ENCODE assay signal across 8 cellular contexts in the genomic region with DNA sequence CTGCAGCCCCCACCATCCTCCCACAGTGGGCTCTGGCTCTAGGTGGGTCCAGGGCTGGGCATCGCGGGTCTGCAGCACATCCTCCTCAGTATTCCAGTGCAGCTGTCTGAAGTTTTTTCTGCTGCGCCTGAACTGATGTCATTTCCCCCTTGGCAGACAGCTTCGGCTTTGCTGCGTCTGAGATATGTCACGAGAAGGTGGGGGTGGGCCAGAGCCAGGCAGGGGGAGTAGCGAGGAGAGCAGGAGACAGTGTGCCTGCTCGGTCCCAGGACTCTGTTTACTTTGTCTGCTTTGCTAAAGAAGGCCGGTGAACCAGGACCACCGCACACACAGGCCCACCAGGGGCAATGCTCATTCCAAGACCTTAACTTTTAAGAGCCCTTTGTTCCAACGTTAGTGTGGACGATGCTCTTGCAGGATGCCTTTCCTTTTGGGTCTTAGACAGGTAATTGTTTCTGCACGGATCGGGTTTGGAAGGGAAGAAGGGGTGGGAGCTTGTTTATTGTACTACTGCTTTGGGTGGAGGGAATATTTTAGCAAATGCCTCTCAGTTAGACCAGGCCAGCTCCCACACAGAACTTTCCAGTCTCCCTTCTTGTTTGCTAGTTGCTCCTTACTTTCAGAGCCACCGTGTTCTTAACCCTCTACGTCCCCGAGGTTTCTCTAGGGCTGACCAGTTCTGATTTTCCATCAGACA. TPM values are rescaled to one million over a fixed set of nuclear protein-coding genes. Genes with fewer than 3 reads are reported as not detected.
A peak's percentile ranks its signal among the peaks of the same experiment; 100 is the strongest.
DNase-seq lines count a peak whose midpoint lies in the region; FAIRE-seq and TF ChIP-seq lines count a peak whose summit lies in the region.

No MANE protein-coding gene starts in this region.

- H3K27me3 ChIP-seq in fibroblast of lung (ENCODE audit: control insufficient read depth, insufficient read depth, low read length) = no peaks in the 10 kb centered on the region

- H3K27ac ChIP-seq in VCaP = peak overlapping the region; percentile 93
- H3K27ac ChIP-seq in fibroblast of lung (ENCODE audit: insufficient read depth, low read length) = peak overlapping the region; percentile 68

- TF ChIP-seq POLR2A in H54 (IDR thresholded peaks at IDR 0.05; ENCODE audit: low read depth, low read length) = 0 out of 2 replicates have a peak, but pooled peaks have one; percentile 18

- H3K4me3 ChIP-seq in fibroblast of lung (replicated peaks in 1 of 4; ENCODE audit: control extremely low read depth in 1 of 4, insufficient read depth in 1 of 4, low read depth in 3 of 4, low read length in 4 of 4) = peak overlapping the region; percentile 3 to 48 (median 24)

- DNase-seq in H54 (ENCODE audit: insufficient read length, low spot score) (no peak), fibroblast of lung (ENCODE audit: low read depth in 2 of 2) (peak; percentile 74 to 94), myocyte (ENCODE audit: low read depth) (peak; percentile 95), ureter (ENCODE audit: low spot score) (peak; percentile 82), NCI-H187 (lab: John Stamatoyannopoulos, UW) (no peak)
- DNase-seq in activated CD8-positive, alpha-beta memory T cell treated with anti-CD3 and anti-CD28 coated beads, Interleukin-2, amount 50 U/mL, for 48 hours = no peak
- DNase-seq in activated CD4-positive, CD25-positive, alpha-beta regulatory T cell treated with anti-CD3 and anti-CD28 coated beads, Interleukin-2, amount 50 U/mL, for 72 hours = no peak

- no peak for FAIRE-seq in H54 (lab: Jason Lieb, UNC)

- H4K20me1 ChIP-seq in fibroblast of lung (ENCODE audit: control insufficient read depth, extremely low read depth, insufficient read depth, low read length) = no peaks in the 10 kb centered on the region

- H3K9me3 ChIP-seq in fibroblast of lung (ENCODE audit: control insufficient read depth, insufficient read depth, low read depth, low read length) = no peaks in the 10 kb centered on the region

- H2AFZ ChIP-seq in fibroblast of lung (ENCODE audit: low read length) = no peak overlapping the region

- H3K9ac ChIP-seq in fibroblast of lung (ENCODE audit: insufficient read depth, low read length) = peak overlapping the region; percentile 33

- H3K4me1 ChIP-seq in fibroblast of lung (ENCODE audit: control insufficient read depth, extremely low read depth, insufficient read depth, low read length) = peaks cover 32% of the 10 kb centered on the region

- H3K4me2 ChIP-seq in fibroblast of lung (ENCODE audit: extremely low read depth, insufficient read depth, low read length) = peak overlapping the region; percentile 85

- TF ChIP-seq CTCF in VCaP (conservative IDR thresholded peaks at IDR 0.05) = no peak
- no peak for TF ChIP-seq CTCF in fibroblast of lung (conservative IDR thresholded peaks at IDR 0.05 in 1 of 2, IDR thresholded peaks at IDR 0.05 in 1 of 2; ENCODE audit: low read depth in 1 of 2, low read length in 2 of 2)

- no peaks in the 10 kb centered on the region for H3K36me3 ChIP-seq in fibroblast of lung (ENCODE audit: control insufficient read depth, insufficient read depth, low read length)

- peaks cover 11% of the 10 kb centered on the region for H3K79me2 ChIP-seq in fibroblast of lung (ENCODE audit: control insufficient read depth, insufficient read depth, low read length)

RNA-seq across cellular contexts. Expression of gene WBP1L, which starts 32.4 kb away (rescaled TPM):
- total RNA-seq in fibroblast of lung (28.8 and 40.0 TPM in 2 replicates), myocyte (57.2 and 57.7 TPM in 2 replicates), ureter (55.2 TPM)
- polyA plus RNA-seq in fibroblast of lung = 33.7 and 36.8 TPM in 2 replicates
- polyA plus RNA-seq in fibroblast of lung (2012) = 26.7 and 34.8 TPM in 2 replicates
- polyA minus RNA-seq in fibroblast of lung (ENCODE audit: low replicate concordance) = 60.4 and 66.8 TPM in 2 replicates
- 67.6 TPM for polyA plus RNA-seq in myocyte (2012)

Comparison
In these comparisons a context has a peak if more than half of its experiments do, and no peak if none do; other contexts are left out.
1. DNase-seq: peak in fibroblast of lung (2 of 2), myocyte (single experiment) and ureter (single experiment); none in H54 (single experiment), activated CD8-positive, alpha-beta memory T cell treated with anti-CD3 and anti-CD28 coated beads, Interleukin-2, amount 50 U/mL, for 48 hours (single experiment), activated CD4-positive, CD25-positive, alpha-beta regulatory T cell treated with anti-CD3 and anti-CD28 coated beads, Interleukin-2, amount 50 U/mL, for 72 hours (single experiment) and NCI-H187 (0 of 2).